ENCODE assay signal across 35 cellular contexts in genomic region chr4:112352736-112353135, GRCh38.
"Had no signal": no experiment of that assay in that cellular context is flagged by ENCODE, and none has a peak within 500 bp of the region (broad histone marks: within the 10 kb centered on the region; RNA-seq: fewer than 3 reads in every experiment).

No MANE protein-coding gene starts in this region.

- H3K9me3 ChIP-seq: MG63 had no signal

- DNase-seq: Karpas-422, Kasumi-1, MG63, MM.1S, MV-4-11, NCI-H1048, NCI-H1092, NCI-H1092 treated with DMSO at 0.1 percent for 48 hours, NCI-H1105, NCI-H1105 treated with DMSO at 0.1 percent for 48 hours, NCI-H1417, NCI-H1417 treated with DMSO at 0.1 percent for 48 hours, NCI-H1436, NCI-H1436 treated with DMSO at 0.1 percent for 48 hours, NCI-H146, NCI-H1694, NCI-H1694 treated with DMSO at 0.1 percent for 48 hours, NCI-H187, NCI-H187 treated with DMSO at 0.1 percent for 48 hours, NCI-H1930, NCI-H2029, NCI-H2029 treated with DMSO at 0.1 percent for 48 hours, NCI-H2081, NCI-H2081 treated with DMSO at 0.1 percent for 48 hours, NCI-H2107, NCI-H2171, NCI-H2171 treated with DMSO at 0.1 percent for 48 hours, NCI-H2227 treated with DMSO at 0.1 percent for 48 hours, NCI-H226, NCI-H345, NCI-H446, NCI-H446 treated with DMSO at 0.1 percent for 48 hours, NCI-H510A, NCI-H510A treated with DMSO at 0.1 percent for 48 hours, NCI-H524 had no signal

- H3K27me3 ChIP-seq: MG63 had no signal

- H3K36me3 ChIP-seq: MG63 had no signal

- H3K4me3 ChIP-seq: MG63 had no signal
